ENCODE assay signal across 8 cellular contexts in genomic region chr5:66440202-66440680, GRCh38.
DNase-seq lines count a peak whose midpoint lies in the region; ATAC-seq and TF ChIP-seq lines count a peak whose summit lies in the region.

No MANE protein-coding gene starts in this region.

- 45 to 66% methylated on average over 5 of the region's 5 CpGs for WGBS in sigmoid colon, 2 donors

- DNase-seq in ELR (ENCODE audit: low read depth): peak; percentile 34
- DNase-seq in activated T-cell treated with anti-CD3 and anti-CD28 coated beads, Interleukin-2, amount 50 U/mL, for 4 hours: no peak
- DNase-seq in left lung: no peak
- DNase-seq in anterior cingulate cortex (lab: John Stamatoyannopoulos, UW): no peak
- no peak for DNase-seq in sigmoid colon
- no peak for DNase-seq in retina

- H3K4me1 ChIP-seq in HEK293 (ENCODE audit: control insufficient read depth, insufficient read depth, low read length) (no peaks in the 10 kb centered on the region), left lung (peaks cover 0 to 6% of the 10 kb centered on the region in 2 donors), sigmoid colon (peaks cover 0 to 7% (median 0%) of the 10 kb centered on the region in 4 donors)

- no peak for TF ChIP-seq EP300 in sigmoid colon (IDR thresholded peaks at IDR 0.05)

- ATAC-seq in activated T-cell treated with anti-CD3 and anti-CD28 coated beads, Interleukin-2, amount 50 U/mL, for 4 hours: peak; percentile 92 to 95
- ATAC-seq in left lung (peak; percentile 63), HG03520 (IDR thresholded peaks at IDR 0.05; ENCODE audit: unreplicated experiment) (no peak)

- peaks cover 3% of the 10 kb centered on the region for H3K4me1 Mint-ChIP-seq in activated T-cell treated with anti-CD3 and anti-CD28 coated beads, Interleukin-2, amount 50 U/mL, for 4 hours (ENCODE audit: low read depth)

- H3K27ac ChIP-seq in HEK293 (ENCODE audit: extremely low read depth, low read depth, low read length) (0 out of 2 replicates have a peak overlapping the region, but pooled peaks have one; percentile 4), left lung (no peak overlapping the region), sigmoid colon (no peak overlapping the region)

- TF ChIP-seq CTCF in HEK293 (tag by site-specific recombination; IDR thresholded peaks at IDR 0.05) (no peak), left lung (IDR thresholded peaks at IDR 0.05) (no peak), sigmoid colon (IDR thresholded peaks at IDR 0.05) (no peak)

- H3K4me3 Mint-ChIP-seq in activated T-cell treated with anti-CD3 and anti-CD28 coated beads, Interleukin-2, amount 50 U/mL, for 4 hours: no peak overlapping the region

- H3K27me3 ChIP-seq in left lung (no peaks in the 10 kb centered on the region), sigmoid colon (no peaks in the 10 kb centered on the region)

- no peaks in the 10 kb centered on the region for H3K36me3 Mint-ChIP-seq in activated T-cell treated with anti-CD3 and anti-CD28 coated beads, Interleukin-2, amount 50 U/mL, for 4 hours (ENCODE audit: insufficient read depth)

- POLR2A ChIA-PET in HEK293 (lab: Yijun Ruan, JAX): no interaction called here

- no peak for TF ChIP-seq POLR2A in sigmoid colon (IDR thresholded peaks at IDR 0.05)

- H3K9me3 ChIP-seq in HEK293 (ENCODE audit: control insufficient read depth, insufficient read depth, low read depth, low read length) (no peaks in the 10 kb centered on the region), left lung (no peaks in the 10 kb centered on the region), sigmoid colon (no peaks in the 10 kb centered on the region)

- H3K36me3 ChIP-seq in HEK293 (ENCODE audit: control insufficient read depth in 2 of 2, insufficient read depth in 1 of 2, low read length in 2 of 2) (no peaks in the 10 kb centered on the region), left lung (no peaks in the 10 kb centered on the region), sigmoid colon (no peaks in the 10 kb centered on the region)

- no peak overlapping the region for H3K4me3 ChIP-seq in HEK293 (ENCODE audit: low read depth, low read length)
- no peak overlapping the region for H3K4me3 ChIP-seq in left lung
- H3K4me3 ChIP-seq in sigmoid colon: no peak overlapping the region

- intact Hi-C loops in left lung (cut with DNase I) (no loop called here), sigmoid colon (cut with DNase I) (no loop called here)

- CTCF ChIA-PET in HEK293 (lab: Yijun Ruan, JAX): interaction anchor here (0.7 kb wide), 2 partner anchors 55 to 57 kb away, joined by 3 read pairs; no protein-coding TSS in a partner anchor

- peaks cover 2% of the 10 kb centered on the region for H3K27me3 Mint-ChIP-seq in activated T-cell treated with anti-CD3 and anti-CD28 coated beads, Interleukin-2, amount 50 U/mL, for 4 hours (ENCODE audit: low read depth)

- H3K9me3 Mint-ChIP-seq in activated T-cell treated with anti-CD3 and anti-CD28 coated beads, Interleukin-2, amount 50 U/mL, for 4 hours: no peaks in the 10 kb centered on the region

TF ChIP-seq in HEK293, 187 proteins besides CTCF, POLR2A, EP300 and RAD21 (continues in another document):
- TF ChIP-seq, protein P1, sequence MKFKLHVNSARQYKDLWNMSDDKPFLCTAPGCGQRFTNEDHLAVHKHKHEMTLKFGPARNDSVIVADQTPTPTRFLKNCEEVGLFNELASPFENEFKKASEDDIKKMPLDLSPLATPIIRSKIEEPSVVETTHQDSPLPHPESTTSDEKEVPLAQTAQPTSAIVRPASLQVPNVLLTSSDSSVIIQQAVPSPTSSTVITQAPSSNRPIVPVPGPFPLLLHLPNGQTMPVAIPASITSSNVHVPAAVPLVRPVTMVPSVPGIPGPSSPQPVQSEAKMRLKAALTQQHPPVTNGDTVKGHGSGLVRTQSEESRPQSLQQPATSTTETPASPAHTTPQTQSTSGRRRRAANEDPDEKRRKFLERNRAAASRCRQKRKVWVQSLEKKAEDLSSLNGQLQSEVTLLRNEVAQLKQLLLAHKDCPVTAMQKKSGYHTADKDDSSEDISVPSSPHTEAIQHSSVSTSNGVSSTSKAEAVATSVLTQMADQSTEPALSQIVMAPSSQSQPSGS (tag by site-specific recombination; IDR thresholded peaks at IDR 0.05; ENCODE audit: low read depth): no peak
- TF ChIP-seq, protein P2, sequence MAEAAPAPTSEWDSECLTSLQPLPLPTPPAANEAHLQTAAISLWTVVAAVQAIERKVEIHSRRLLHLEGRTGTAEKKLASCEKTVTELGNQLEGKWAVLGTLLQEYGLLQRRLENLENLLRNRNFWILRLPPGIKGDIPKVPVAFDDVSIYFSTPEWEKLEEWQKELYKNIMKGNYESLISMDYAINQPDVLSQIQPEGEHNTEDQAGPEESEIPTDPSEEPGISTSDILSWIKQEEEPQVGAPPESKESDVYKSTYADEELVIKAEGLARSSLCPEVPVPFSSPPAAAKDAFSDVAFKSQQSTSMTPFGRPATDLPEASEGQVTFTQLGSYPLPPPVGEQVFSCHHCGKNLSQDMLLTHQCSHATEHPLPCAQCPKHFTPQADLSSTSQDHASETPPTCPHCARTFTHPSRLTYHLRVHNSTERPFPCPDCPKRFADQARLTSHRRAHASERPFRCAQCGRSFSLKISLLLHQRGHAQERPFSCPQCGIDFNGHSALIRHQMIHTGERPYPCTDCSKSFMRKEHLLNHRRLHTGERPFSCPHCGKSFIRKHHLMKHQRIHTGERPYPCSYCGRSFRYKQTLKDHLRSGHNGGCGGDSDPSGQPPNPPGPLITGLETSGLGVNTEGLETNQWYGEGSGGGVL (tag by site-specific recombination; IDR thresholded peaks at IDR 0.05): 0 out of 2 replicates have a peak, but pooled peaks have one; percentile 10
- TF ChIP-seq ZNF654 (tag by site-specific recombination; IDR thresholded peaks at IDR 0.05; ENCODE audit: low read depth) (no peak), ZBTB20 (tag by site-specific recombination; IDR thresholded peaks at IDR 0.05) (no peak), SP7 (tag by site-specific recombination; IDR thresholded peaks at IDR 0.05) (peak; percentile 28; the same call in 1 of the 2 replicates), ZNF585B (tag by site-specific recombination; IDR thresholded peaks at IDR 0.05) (no peak), ZNF549 (tag by site-specific recombination; IDR thresholded peaks at IDR 0.05) (no peak), HOXD13 (CRISPR knock-in tag; IDR thresholded peaks at IDR 0.05; ENCODE audit: borderline replicate concordance) (no peak), ZNF341 (tag by site-specific recombination; IDR thresholded peaks at IDR 0.05; ENCODE audit: low read depth) (no peak), SP3 (tag by site-specific recombination; IDR thresholded peaks at IDR 0.05) (peak; percentile 48), ZNF184 (tag by site-specific recombination; IDR thresholded peaks at IDR 0.05) (0 out of 2 replicates have a peak, but pooled peaks have one; percentile 31), BCL11B (tag by site-specific recombination; IDR thresholded peaks at IDR 0.05; ENCODE audit: low read depth) (no peak), SETDB1 (IDR thresholded peaks at IDR 0.05; ENCODE audit: insufficient read length, low read length) (peak; percentile 54), ZNF391 (tag by site-specific recombination; IDR thresholded peaks at IDR 0.05; ENCODE audit: borderline replicate concordance, low read depth) (no peak), ZNF169 (tag by site-specific recombination; IDR thresholded peaks at IDR 0.05) (no peak), ZNF473 (tag by site-specific recombination; IDR thresholded peaks at IDR 0.05) (no peak), ZNF660 (tag by site-specific recombination; IDR thresholded peaks at IDR 0.05) (peak; percentile 88)
- TF ChIP-seq, protein P3, sequence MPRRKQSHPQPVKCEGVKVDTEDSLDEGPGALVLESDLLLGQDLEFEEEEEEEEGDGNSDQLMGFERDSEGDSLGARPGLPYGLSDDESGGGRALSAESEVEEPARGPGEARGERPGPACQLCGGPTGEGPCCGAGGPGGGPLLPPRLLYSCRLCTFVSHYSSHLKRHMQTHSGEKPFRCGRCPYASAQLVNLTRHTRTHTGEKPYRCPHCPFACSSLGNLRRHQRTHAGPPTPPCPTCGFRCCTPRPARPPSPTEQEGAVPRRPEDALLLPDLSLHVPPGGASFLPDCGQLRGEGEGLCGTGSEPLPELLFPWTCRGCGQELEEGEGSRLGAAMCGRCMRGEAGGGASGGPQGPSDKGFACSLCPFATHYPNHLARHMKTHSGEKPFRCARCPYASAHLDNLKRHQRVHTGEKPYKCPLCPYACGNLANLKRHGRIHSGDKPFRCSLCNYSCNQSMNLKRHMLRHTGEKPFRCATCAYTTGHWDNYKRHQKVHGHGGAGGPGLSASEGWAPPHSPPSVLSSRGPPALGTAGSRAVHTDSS (tag by site-specific recombination; IDR thresholded peaks at IDR 0.05): no peak
- TF ChIP-seq, protein P4, sequence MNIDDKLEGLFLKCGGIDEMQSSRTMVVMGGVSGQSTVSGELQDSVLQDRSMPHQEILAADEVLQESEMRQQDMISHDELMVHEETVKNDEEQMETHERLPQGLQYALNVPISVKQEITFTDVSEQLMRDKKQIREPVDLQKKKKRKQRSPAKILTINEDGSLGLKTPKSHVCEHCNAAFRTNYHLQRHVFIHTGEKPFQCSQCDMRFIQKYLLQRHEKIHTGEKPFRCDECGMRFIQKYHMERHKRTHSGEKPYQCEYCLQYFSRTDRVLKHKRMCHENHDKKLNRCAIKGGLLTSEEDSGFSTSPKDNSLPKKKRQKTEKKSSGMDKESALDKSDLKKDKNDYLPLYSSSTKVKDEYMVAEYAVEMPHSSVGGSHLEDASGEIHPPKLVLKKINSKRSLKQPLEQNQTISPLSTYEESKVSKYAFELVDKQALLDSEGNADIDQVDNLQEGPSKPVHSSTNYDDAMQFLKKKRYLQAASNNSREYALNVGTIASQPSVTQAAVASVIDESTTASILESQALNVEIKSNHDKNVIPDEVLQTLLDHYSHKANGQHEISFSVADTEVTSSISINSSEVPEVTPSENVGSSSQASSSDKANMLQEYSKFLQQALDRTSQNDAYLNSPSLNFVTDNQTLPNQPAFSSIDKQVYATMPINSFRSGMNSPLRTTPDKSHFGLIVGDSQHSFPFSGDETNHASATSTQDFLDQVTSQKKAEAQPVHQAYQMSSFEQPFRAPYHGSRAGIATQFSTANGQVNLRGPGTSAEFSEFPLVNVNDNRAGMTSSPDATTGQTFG (tag by site-specific recombination; IDR thresholded peaks at IDR 0.05; ENCODE audit: borderline replicate concordance): no peak
- TF ChIP-seq, protein P5, sequence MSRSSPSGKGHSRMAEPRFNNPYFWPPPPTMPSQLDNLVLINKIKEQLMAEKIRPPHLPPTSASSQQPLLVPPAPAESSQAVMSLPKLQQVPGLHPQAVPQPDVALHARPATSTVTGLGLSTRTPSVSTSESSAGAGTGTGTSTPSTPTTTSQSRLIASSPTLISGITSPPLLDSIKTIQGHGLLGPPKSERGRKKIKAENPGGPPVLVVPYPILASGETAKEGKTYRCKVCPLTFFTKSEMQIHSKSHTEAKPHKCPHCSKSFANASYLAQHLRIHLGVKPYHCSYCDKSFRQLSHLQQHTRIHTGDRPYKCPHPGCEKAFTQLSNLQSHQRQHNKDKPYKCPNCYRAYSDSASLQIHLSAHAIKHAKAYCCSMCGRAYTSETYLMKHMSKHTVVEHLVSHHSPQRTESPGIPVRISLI (tag by site-specific recombination; IDR thresholded peaks at IDR 0.05): peak; percentile 66
